10 cellular contexts compared by ENCODE assay signal in the genomic region with DNA sequence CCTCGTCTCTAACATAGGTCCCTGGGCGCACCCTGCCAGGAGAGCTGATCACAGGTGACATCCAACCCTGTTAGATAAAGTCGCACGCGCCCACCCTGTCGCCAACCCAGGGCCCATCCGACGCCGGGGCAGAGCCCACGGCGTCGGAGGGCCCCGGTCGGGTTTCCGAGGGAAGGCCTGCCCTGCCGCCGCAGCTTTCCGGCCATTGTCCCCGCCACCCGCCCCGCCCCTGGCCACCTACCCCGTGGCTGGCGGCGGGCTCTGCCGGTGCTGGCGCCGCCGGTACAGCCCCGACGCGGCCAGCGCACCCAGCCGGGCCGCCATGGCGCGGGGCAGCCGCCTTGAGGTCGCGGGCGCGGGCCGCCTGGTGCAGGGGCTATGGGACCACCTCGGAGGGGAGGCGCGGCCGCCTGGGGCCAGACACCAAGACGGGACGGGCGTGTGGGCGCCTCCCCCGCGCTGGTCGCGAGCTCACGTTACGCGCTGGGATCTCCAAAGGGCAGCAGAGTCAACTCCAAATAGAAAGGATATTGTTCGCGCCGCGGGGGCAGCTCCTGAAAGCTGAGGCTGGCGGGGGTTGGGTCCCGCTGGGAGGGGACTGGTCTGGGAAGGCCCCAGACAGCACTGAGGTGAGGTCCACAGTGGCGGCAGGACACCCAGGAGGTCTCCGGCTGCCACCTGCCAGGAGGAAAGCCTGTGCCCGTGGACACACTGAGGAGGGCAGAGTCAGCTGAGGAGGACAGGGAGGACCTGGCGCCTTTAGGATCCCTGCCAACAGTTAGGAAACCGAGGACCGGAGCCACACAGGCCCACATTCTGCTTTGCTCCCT. TPM values are rescaled to one million over a fixed set of nuclear protein-coding genes. Genes with fewer than 3 reads are reported as not detected.
DNase-seq lines count a peak whose midpoint lies in the region; ATAC-seq and TF ChIP-seq lines count a peak whose summit lies in the region.
"Had no signal": no experiment of that assay in that cellular context is flagged by ENCODE, and none has a peak within 500 bp of the region (broad histone marks: within the 10 kb centered on the region; RNA-seq: fewer than 3 reads in every experiment).

No MANE protein-coding gene starts in this region.

- H3K9ac ChIP-seq in adipocyte (ENCODE audit: low read length): no peak overlapping the region

- in situ Hi-C loops in HAP-1 (cut with MboI; ENCODE audit: low sequenced_read_pairs): no loop called here

- no peak for TF ChIP-seq CTCF in osteoblast (IDR thresholded peaks at IDR 0.05; ENCODE audit: extremely low read depth, low read depth, low read length)

- intact Hi-C loops in left ventricle myocardium superior (cut with micrococcal nuclease): no loop called here

- no peak overlapping the region for H2AFZ ChIP-seq in osteoblast (ENCODE audit: low read length)

- no peaks in the 10 kb centered on the region for H3K79me2 ChIP-seq in osteoblast (ENCODE audit: insufficient read depth, low read length)

- peak overlapping the region; percentile 51 for H3K4me2 ChIP-seq in osteoblast (ENCODE audit: insufficient read depth, low read length)

- H3K27ac ChIP-seq in osteoblast (ENCODE audit: low read depth, low read length): no peak overlapping the region

- H3K36me3 ChIP-seq in adipocyte (ENCODE audit: control insufficient read depth, insufficient read depth, low read length, severe bottlenecking) (no peaks in the 10 kb centered on the region), osteoblast (ENCODE audit: insufficient read depth, low read length) (no peaks in the 10 kb centered on the region), HAP-1 (replicated peaks) (no peaks in the 10 kb centered on the region)

- DNase-seq in AG20443 (ENCODE audit: low spot score): peak; percentile 46
- DNase-seq in adipocyte (ENCODE audit: low read depth): no peak
- DNase-seq in left ventricle myocardium superior: peak; percentile 67
- peak; percentile 90 for DNase-seq in osteoblast (ENCODE audit: insufficient read length, low spot score, missing footprints)
- no peak for DNase-seq in HAP-1 (ENCODE audit: low spot score in 2 of 2)
- no peak for DNase-seq in activated CD8-positive, alpha-beta memory T cell treated with anti-CD3 and anti-CD28 coated beads for 24 hours
- DNase-seq in NCI-H526 (lab: John Stamatoyannopoulos, UW): no peak
- DNase-seq: Kasumi-1 had no signal

- H3K9me3 ChIP-seq in adipocyte (ENCODE audit: control insufficient read depth, low read length): peaks cover 3% of the 10 kb centered on the region
- H3K9me3 ChIP-seq in osteoblast (ENCODE audit: low read depth, low read length): no peaks in the 10 kb centered on the region
- no peaks in the 10 kb centered on the region for H3K9me3 ChIP-seq in HAP-1

- H3K4me1 ChIP-seq in adipocyte (ENCODE audit: control insufficient read depth, insufficient read depth, low read length): peaks cover 26% of the 10 kb centered on the region
- no peaks in the 10 kb centered on the region for H3K4me1 ChIP-seq in osteoblast (ENCODE audit: insufficient read depth, low read length)
- no peaks in the 10 kb centered on the region for H3K4me1 ChIP-seq in HAP-1

- ATAC-seq in left ventricle myocardium superior: peak; percentile 31
- ATAC-seq in GM21528 (IDR thresholded peaks at IDR 0.05; ENCODE audit: low FRiP score, unreplicated experiment): no peak
- ATAC-seq: Panc1 had no signal

- H3K27me3 ChIP-seq in adipocyte (replicated peaks; ENCODE audit: control insufficient read depth, insufficient read depth, low read length): no peaks in the 10 kb centered on the region
- peaks cover 49% of the 10 kb centered on the region for H3K27me3 ChIP-seq in osteoblast (ENCODE audit: insufficient read depth, low read length)
- peaks cover 11% of the 10 kb centered on the region; the same call in 1 of the 2 replicates for H3K27me3 ChIP-seq in HAP-1 (ENCODE audit: low read depth)

- H3K4me3 ChIP-seq in adipocyte (ENCODE audit: low read length) (peak overlapping the region; percentile 6), osteoblast (ENCODE audit: insufficient read depth, low read length) (peak overlapping the region; percentile 35), HAP-1 (no peak overlapping the region)

- H4K20me1 ChIP-seq in osteoblast (ENCODE audit: insufficient read depth, low read length): peaks cover 4% of the 10 kb centered on the region

RNA-seq across cellular contexts. Expression of gene LIMS2, which starts 11.1 kb away (rescaled TPM):
- total RNA-seq in left ventricle myocardium superior (274 TPM), osteoblast (11.2 and 14.8 TPM in 2 replicates)

RNA-seq across cellular contexts. Expression of gene GPR17, which starts 18.3 kb away (rescaled TPM):
- total RNA-seq in left ventricle myocardium superior (0.25 TPM), osteoblast (not detected in 2 replicates)

RNA-seq across cellular contexts. Expression of gene SFT2D3, which starts 37.0 kb away (rescaled TPM):
- total RNA-seq in left ventricle myocardium superior (3.1 TPM), osteoblast (5.8 and 6.5 TPM in 2 replicates)

Comparison
In these comparisons a context has a peak if more than half of its experiments do, and no peak if none do; other contexts are left out.
1. DNase-seq: peak in AG20443 (single experiment), left ventricle myocardium superior (single experiment) and osteoblast (single experiment); none in adipocyte (single experiment), HAP-1 (0 of 2), activated CD8-positive, alpha-beta memory T cell treated with anti-CD3 and anti-CD28 coated beads for 24 hours (single experiment) and NCI-H526 (0 of 2).
2. RNA of gene LIMS2, which starts 11.1 kb away (total RNA-seq): 274 TPM in left ventricle myocardium superior (single experiment); 11.2 to 14.8 TPM in osteoblast; every median in the first group is over 10 times any median in the second.